ENCODE assay signal across 1 cellular context in the genomic region with DNA sequence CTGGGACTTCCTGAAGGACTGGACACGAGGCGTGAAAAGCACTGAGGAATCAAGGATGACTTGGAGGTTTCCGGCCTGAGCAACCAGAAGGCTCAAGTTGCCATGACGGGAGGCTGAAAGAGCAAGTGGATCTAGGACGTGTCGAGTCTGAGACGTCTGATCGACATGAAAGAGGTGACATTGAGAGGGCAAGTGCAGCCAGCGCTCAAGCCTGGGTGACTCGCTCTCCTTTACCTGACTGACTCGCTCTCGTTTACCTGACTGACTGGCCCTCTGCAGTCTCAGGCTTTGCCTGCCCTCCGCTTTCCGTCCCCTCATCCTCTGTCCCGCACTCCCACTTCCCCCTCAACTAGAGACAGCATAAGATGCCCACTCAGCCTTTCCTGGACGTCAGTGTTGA.
TF ChIP-seq lines count a peak whose summit lies in the region.

No MANE protein-coding gene starts in this region.

TF ChIP-seq in liver, 16 proteins besides CTCF, POLR2A, EP300 and RAD21 (continued from another document):
- TF ChIP-seq GABPA (IDR thresholded peaks at IDR 0.05 in 1 of 2, conservative IDR thresholded peaks at IDR 0.05 in 1 of 2) (no peak), REST (IDR thresholded peaks at IDR 0.05) (no peak), ZBTB33 (IDR thresholded peaks at IDR 0.05) (no peak), RXRA (IDR thresholded peaks at IDR 0.05) (no peak), YY1 (IDR thresholded peaks at IDR 0.05) (no peak), TAF1 (conservative IDR thresholded peaks at IDR 0.05) (no peak)
